ENCODE assay signal across 25 cellular contexts in the genomic region with DNA sequence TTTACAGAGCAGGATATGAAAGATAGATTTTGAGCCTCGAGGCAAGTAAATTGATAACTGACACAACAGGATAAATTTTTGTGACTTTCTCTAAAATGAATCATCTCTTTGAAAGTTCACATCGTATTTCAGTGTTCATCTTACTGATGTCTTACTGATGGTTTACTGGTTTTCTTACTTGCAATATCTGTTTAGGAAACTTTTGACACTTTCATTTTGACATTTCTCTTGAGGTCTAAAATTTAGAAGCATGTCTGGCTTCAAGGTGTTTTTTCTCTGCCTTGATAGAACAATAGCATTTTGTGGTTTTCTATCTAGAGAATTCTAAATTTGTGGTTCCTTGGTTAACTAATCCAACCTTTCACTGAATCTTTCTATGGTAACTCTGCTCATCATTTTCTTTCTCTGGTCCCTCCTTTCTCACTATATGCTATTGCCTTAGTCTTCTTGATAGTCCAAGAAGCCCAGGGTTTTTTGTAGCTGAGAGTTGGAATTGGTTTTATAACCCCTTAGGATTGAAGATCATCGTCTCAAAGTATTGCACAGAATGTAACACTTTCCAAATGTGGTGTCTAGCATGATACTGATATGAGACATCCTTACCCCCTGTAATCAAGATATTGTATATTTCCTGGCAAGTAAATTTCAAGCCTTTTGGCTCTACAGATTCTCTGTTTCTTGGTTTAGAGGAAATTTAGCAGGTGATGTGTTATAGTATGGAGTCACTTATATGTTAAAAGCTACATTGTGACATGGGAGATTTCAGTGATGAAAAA.
DNase-seq lines count a peak whose midpoint lies in the region; ATAC-seq and TF ChIP-seq lines count a peak whose summit lies in the region.
"Had no signal": no experiment of that assay in that cellular context is flagged by ENCODE, and none has a peak within 500 bp of the region (broad histone marks: within the 10 kb centered on the region; RNA-seq: fewer than 3 reads in every experiment).

No MANE protein-coding gene starts in this region.

- H3K4me3 Mint-ChIP-seq in activated CD4-positive, alpha-beta T cell treated with anti-CD3 and anti-CD28 coated beads for 36 hours = no peak overlapping the region
- no peak overlapping the region for H3K4me3 Mint-ChIP-seq in naive thymus-derived CD4-positive, alpha-beta T cell
- H3K4me3 Mint-ChIP-seq: CD8-positive, alpha-beta memory T cell had no signal

- H3K27me3 ChIP-seq in naive thymus-derived CD4-positive, alpha-beta T cell (ENCODE audit: control insufficient read depth in 2 of 2, insufficient read depth in 2 of 2, low read length in 2 of 2) = no peaks in the 10 kb centered on the region
- no peaks in the 10 kb centered on the region for H3K27me3 ChIP-seq in brain microvascular endothelial cell (replicated peaks)
- H3K27me3 ChIP-seq: neutrophil, upper lobe of left lung had no signal

- no peak for DNase-seq in activated CD4-positive, alpha-beta T cell treated with anti-CD3 and anti-CD28 coated beads for 36 hours
- DNase-seq in activated CD4-positive, alpha-beta T cell treated with anti-CD3 and anti-CD28 coated beads for 4 hours = no peak
- DNase-seq in stimulated activated naive CD8-positive, alpha-beta T cell treated with anti-CD3 and anti-CD28 coated beads, Interleukin-15, Interleukin-2, amounts not matched to agents 100 U/mL and 50 U/mL, for 24 hours = no peak
- DNase-seq in naive thymus-derived CD4-positive, alpha-beta T cell = no peak
- no peak for DNase-seq in brain microvascular endothelial cell
- DNase-seq: activated CD4-positive, alpha-beta T cell treated with anti-CD3 and anti-CD28 coated beads, Interleukin-2, amount 50 U/mL, for 1 hour; activated CD8-positive, alpha-beta memory T cell treated with anti-CD3 and anti-CD28 coated beads, Interleukin-2, amount 50 U/mL, for 4 hours; CD8-positive, alpha-beta memory T cell; HCEC 1CT; head of caudate nucleus; left cardiac atrium; mesenchymal stem cell; NCI-H1092; NCI-H187 treated with DMSO at 0.1 percent for 48 hours; NCI-H526; substantia nigra; T-helper 9 cell; upper lobe of left lung; WERI-Rb-1 had no signal

- in situ Hi-C loops in brain microvascular endothelial cell (cut with HindIII; ENCODE audit: low pct_ligation_motif_present, low sequenced_read_pairs) = loop anchor here (25.0 kb wide), 1 partner anchor 174 kb away; no protein-coding TSS in a partner anchor

- intact Hi-C loops in activated CD4-positive, alpha-beta T cell treated with anti-CD3 and anti-CD28 coated beads for 36 hours (cut with DNase I, micrococcal nuclease) = loop anchor here (1.0 to 5.0 kb wide), 6 partner anchors 24 to 369 kb away; partner anchors contain the start of gene DEK (in 1 of the 2)
- intact Hi-C loops in naive thymus-derived CD4-positive, alpha-beta T cell (cut with micrococcal nuclease) = no loop called here

- no peak overlapping the region for H3K4me3 ChIP-seq in naive thymus-derived CD4-positive, alpha-beta T cell (ENCODE audit: low read length)
- H3K4me3 ChIP-seq in brain microvascular endothelial cell (ENCODE audit: low read depth, low read length) = no peak overlapping the region
- H3K4me3 ChIP-seq: prostate gland, upper lobe of left lung had no signal

- H3K27ac ChIP-seq in naive thymus-derived CD4-positive, alpha-beta T cell (ENCODE audit: low read depth, low read length) = no peak overlapping the region
- H3K27ac ChIP-seq in brain microvascular endothelial cell = no peak overlapping the region
- H3K27ac ChIP-seq: neutrophil, prostate gland, RWPE1, upper lobe of left lung, WERI-Rb-1 had no signal

- peak; percentile 76 for ATAC-seq in activated CD4-positive, alpha-beta T cell treated with anti-CD3 and anti-CD28 coated beads for 36 hours
- peak; percentile 46 for ATAC-seq in HG02840 (IDR thresholded peaks at IDR 0.05; ENCODE audit: low FRiP score, unreplicated experiment)
- ATAC-seq in HG03571 (IDR thresholded peaks at IDR 0.05; ENCODE audit: unreplicated experiment) = peak; percentile 72
- peak; percentile 78 for ATAC-seq in stimulated activated naive CD8-positive, alpha-beta T cell treated with anti-CD3 and anti-CD28 coated beads, Interleukin-15, Interleukin-2, amounts not matched to agents 100 U/mL and 50 U/mL, for 24 hours
- ATAC-seq in naive thymus-derived CD4-positive, alpha-beta T cell = no peak
- ATAC-seq in GM18909 (IDR thresholded peaks at IDR 0.05; ENCODE audit: poor library complexity, unreplicated experiment) = no peak
- ATAC-seq: left cardiac atrium had no signal

- TF ChIP-seq CTCF in brain microvascular endothelial cell (IDR thresholded peaks at IDR 0.05; ENCODE audit: low read depth, low read length, missing control alignments) = no peak

- H3K9me3 Mint-ChIP-seq in activated CD4-positive, alpha-beta T cell treated with anti-CD3 and anti-CD28 coated beads for 36 hours (ENCODE audit: low read depth) = no peaks in the 10 kb centered on the region
- no peaks in the 10 kb centered on the region for H3K9me3 Mint-ChIP-seq in naive thymus-derived CD4-positive, alpha-beta T cell
- H3K9me3 Mint-ChIP-seq: CD8-positive, alpha-beta memory T cell had no signal

- H3K9me3 ChIP-seq in naive thymus-derived CD4-positive, alpha-beta T cell (ENCODE audit: control insufficient read depth in 2 of 3, low read length in 3 of 3) = no peaks in the 10 kb centered on the region
- H3K9me3 ChIP-seq: neutrophil, prostate gland, upper lobe of left lung had no signal

- peaks cover 16% of the 10 kb centered on the region for H3K4me1 Mint-ChIP-seq in activated CD4-positive, alpha-beta T cell treated with anti-CD3 and anti-CD28 coated beads for 36 hours
- H3K4me1 Mint-ChIP-seq in naive thymus-derived CD4-positive, alpha-beta T cell = peaks cover 0 to 10% (median 0%) of the 10 kb centered on the region in 7 donors
- H3K4me1 Mint-ChIP-seq: CD8-positive, alpha-beta memory T cell had no signal

- CTCF ChIA-PET in activated CD4-positive, alpha-beta T cell treated with anti-CD3 and anti-CD28 coated beads for 36 hours (lab: Charles Lee) = interaction anchor here (0.6 to 1.4 kb wide), 3 partner anchors 20 to 162 kb away, joined by 3 read pairs; no protein-coding TSS in a partner anchor
- CTCF ChIA-PET in naive thymus-derived CD4-positive, alpha-beta T cell (lab: Charles Lee) = no interaction called here

- POLR2A ChIA-PET in activated CD4-positive, alpha-beta T cell treated with anti-CD3 and anti-CD28 coated beads for 36 hours (lab: Charles Lee) = no interaction called here
- POLR2A ChIA-PET in naive thymus-derived CD4-positive, alpha-beta T cell (lab: Charles Lee) = no interaction called here

- peak overlapping the region; percentile 12 for H3K27ac Mint-ChIP-seq in activated CD4-positive, alpha-beta T cell treated with anti-CD3 and anti-CD28 coated beads for 36 hours
- peak overlapping the region in 1 of 9 donors; percentile 18 for H3K27ac Mint-ChIP-seq in naive thymus-derived CD4-positive, alpha-beta T cell
- H3K27ac Mint-ChIP-seq: CD8-positive, alpha-beta memory T cell had no signal

- peaks cover 38% of the 10 kb centered on the region for H3K27me3 Mint-ChIP-seq in activated CD4-positive, alpha-beta T cell treated with anti-CD3 and anti-CD28 coated beads for 36 hours
- H3K27me3 Mint-ChIP-seq in naive thymus-derived CD4-positive, alpha-beta T cell = peaks cover 4 to 22% (median 7%) of the 10 kb centered on the region in 5 donors

- no peaks in the 10 kb centered on the region for H3K36me3 ChIP-seq in naive thymus-derived CD4-positive, alpha-beta T cell (ENCODE audit: control insufficient read depth in 2 of 3, insufficient read depth in 3 of 3, low read length in 3 of 3)
- H3K36me3 ChIP-seq in brain microvascular endothelial cell (replicated peaks) = no peaks in the 10 kb centered on the region
- H3K36me3 ChIP-seq: neutrophil, prostate gland, upper lobe of left lung, WERI-Rb-1 had no signal

- no peaks in the 10 kb centered on the region for H3K36me3 Mint-ChIP-seq in activated CD4-positive, alpha-beta T cell treated with anti-CD3 and anti-CD28 coated beads for 36 hours (ENCODE audit: low read depth)
- H3K36me3 Mint-ChIP-seq in naive thymus-derived CD4-positive, alpha-beta T cell = no peaks in the 10 kb centered on the region
- H3K36me3 Mint-ChIP-seq: CD8-positive, alpha-beta memory T cell had no signal

- no peaks in the 10 kb centered on the region for H3K4me1 ChIP-seq in naive thymus-derived CD4-positive, alpha-beta T cell (ENCODE audit: control insufficient read depth in 2 of 2, insufficient read depth in 2 of 2, low read length in 2 of 2)
- H3K4me1 ChIP-seq: prostate gland had no signal

Comparison
In these comparisons a context has a peak if more than half of its experiments do, and no peak if none do; other contexts are left out.
1. ATAC-seq: peak in activated CD4-positive, alpha-beta T cell treated with anti-CD3 and anti-CD28 coated beads for 36 hours (single experiment), HG02840 (single experiment), HG03571 (single experiment) and stimulated activated naive CD8-positive, alpha-beta T cell treated with anti-CD3 and anti-CD28 coated beads, Interleukin-15, Interleukin-2, amounts not matched to agents 100 U/mL and 50 U/mL, for 24 hours (single experiment); none in naive thymus-derived CD4-positive, alpha-beta T cell (single experiment) and GM18909 (single experiment).
2. intact Hi-C loops: an anchor here in activated CD4-positive, alpha-beta T cell treated with anti-CD3 and anti-CD28 coated beads for 36 hours (1.0 to 5.0 kb wide); none called in naive thymus-derived CD4-positive, alpha-beta T cell.